Comparison of ENCODE assay signal across 2 cellular contexts in the genomic region with DNA sequence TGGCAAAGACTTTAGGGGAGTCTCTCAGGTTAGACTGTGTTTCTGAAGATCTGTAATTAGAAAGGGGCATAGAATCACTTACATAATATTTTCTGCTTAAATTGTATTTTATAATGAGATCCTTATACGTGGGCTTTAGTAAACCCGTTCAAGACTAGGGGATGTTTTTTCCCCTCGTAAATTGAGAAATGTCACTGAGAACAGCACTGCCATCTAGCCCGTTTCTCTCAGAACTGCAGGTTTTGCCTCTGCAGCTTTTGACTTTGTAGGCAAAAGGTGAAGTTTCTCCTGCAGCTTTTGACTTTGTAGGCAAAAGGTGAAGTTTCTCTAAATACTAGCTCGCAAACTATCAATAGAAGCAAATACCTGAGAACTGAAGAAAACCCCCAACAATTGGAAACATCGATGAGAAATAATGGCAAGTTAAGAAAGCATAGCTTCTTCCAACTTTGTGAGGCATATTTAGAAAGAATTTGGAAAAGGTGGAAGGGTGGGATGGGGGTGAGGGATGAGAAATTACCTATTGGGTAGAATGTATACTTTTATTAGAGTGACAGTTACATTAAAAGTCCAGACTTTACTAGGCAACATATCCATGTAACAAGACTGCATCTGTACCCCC.
TF ChIP-seq lines count a peak whose summit lies in the region.

No MANE protein-coding gene starts in this region.

TF ChIP-seq in K562, 482 proteins besides CTCF, POLR2A, EP300 and RAD21 (continued from another document):
- TF ChIP-seq, protein P1, sequence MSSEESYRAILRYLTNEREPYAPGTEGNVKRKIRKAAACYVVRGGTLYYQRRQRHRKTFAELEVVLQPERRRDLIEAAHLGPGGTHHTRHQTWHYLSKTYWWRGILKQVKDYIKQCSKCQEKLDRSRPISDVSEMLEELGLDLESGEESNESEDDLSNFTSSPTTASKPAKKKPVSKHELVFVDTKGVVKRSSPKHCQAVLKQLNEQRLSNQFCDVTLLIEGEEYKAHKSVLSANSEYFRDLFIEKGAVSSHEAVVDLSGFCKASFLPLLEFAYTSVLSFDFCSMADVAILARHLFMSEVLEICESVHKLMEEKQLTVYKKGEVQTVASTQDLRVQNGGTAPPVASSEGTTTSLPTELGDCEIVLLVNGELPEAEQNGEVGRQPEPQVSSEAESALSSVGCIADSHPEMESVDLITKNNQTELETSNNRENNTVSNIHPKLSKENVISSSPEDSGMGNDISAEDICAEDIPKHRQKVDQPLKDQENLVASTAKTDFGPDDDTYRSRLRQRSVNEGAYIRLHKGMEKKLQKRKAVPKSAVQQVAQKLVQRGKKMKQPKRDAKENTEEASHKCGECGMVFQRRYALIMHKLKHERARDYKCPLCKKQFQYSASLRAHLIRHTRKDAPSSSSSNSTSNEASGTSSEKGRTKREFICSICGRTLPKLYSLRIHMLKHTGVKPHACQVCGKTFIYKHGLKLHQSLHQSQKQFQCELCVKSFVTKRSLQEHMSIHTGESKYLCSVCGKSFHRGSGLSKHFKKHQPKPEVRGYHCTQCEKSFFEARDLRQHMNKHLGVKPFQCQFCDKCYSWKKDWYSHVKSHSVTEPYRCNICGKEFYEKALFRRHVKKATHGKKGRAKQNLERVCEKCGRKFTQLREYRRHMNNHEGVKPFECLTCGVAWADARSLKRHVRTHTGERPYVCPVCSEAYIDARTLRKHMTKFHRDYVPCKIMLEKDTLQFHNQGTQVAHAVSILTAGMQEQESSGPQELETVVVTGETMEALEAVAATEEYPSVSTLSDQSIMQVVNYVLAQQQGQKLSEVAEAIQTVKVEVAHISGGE (CRISPR knock-in tag; IDR thresholded peaks at IDR 0.05): no peak
- no peak for TF ChIP-seq SMARCE1 (IDR thresholded peaks at IDR 0.05)
- TF ChIP-seq ETV6 (IDR thresholded peaks at IDR 0.05; ENCODE audit: borderline replicate concordance in 1 of 2, low read depth in 2 of 2, low read length in 1 of 2): no peak
- no peak for TF ChIP-seq ETV6 (CRISPR knock-in tag; IDR thresholded peaks at IDR 0.05; ENCODE audit: borderline replicate concordance)
- TF ChIP-seq RBM34 (IDR thresholded peaks at IDR 0.05; ENCODE audit: borderline replicate concordance, insufficient read depth, low read length): no peak
- TF ChIP-seq POLR2G (IDR thresholded peaks at IDR 0.05; ENCODE audit: low read depth, low read length): no peak
- TF ChIP-seq BRF1 (IDR thresholded peaks at IDR 0.05; ENCODE audit: borderline replicate concordance, extremely low read depth, insufficient read length): no peak
- no peak for TF ChIP-seq IRF2 (CRISPR knock-in tag; IDR thresholded peaks at IDR 0.05)
- TF ChIP-seq TBP (optimal IDR thresholded peaks at IDR 0.05; ENCODE audit: low read depth, low read length): no peak

TF ChIP-seq in neural cell, 6 proteins besides CTCF, POLR2A, EP300 and RAD21:
- TF ChIP-seq, protein P2, sequence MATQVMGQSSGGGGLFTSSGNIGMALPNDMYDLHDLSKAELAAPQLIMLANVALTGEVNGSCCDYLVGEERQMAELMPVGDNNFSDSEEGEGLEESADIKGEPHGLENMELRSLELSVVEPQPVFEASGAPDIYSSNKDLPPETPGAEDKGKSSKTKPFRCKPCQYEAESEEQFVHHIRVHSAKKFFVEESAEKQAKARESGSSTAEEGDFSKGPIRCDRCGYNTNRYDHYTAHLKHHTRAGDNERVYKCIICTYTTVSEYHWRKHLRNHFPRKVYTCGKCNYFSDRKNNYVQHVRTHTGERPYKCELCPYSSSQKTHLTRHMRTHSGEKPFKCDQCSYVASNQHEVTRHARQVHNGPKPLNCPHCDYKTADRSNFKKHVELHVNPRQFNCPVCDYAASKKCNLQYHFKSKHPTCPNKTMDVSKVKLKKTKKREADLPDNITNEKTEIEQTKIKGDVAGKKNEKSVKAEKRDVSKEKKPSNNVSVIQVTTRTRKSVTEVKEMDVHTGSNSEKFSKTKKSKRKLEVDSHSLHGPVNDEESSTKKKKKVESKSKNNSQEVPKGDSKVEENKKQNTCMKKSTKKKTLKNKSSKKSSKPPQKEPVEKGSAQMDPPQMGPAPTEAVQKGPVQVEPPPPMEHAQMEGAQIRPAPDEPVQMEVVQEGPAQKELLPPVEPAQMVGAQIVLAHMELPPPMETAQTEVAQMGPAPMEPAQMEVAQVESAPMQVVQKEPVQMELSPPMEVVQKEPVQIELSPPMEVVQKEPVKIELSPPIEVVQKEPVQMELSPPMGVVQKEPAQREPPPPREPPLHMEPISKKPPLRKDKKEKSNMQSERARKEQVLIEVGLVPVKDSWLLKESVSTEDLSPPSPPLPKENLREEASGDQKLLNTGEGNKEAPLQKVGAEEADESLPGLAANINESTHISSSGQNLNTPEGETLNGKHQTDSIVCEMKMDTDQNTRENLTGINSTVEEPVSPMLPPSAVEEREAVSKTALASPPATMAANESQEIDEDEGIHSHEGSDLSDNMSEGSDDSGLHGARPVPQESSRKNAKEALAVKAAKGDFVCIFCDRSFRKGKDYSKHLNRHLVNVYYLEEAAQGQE (IDR thresholded peaks at IDR 0.05; ENCODE audit: borderline replicate concordance): no peak
- TF ChIP-seq EZH2 (IDR thresholded peaks at IDR 0.05; ENCODE audit: borderline replicate concordance, insufficient read depth, low read length, poor library complexity, severe bottlenecking): no peak
- peak; percentile 69 for TF ChIP-seq SMC3 (conservative IDR thresholded peaks at IDR 0.05; ENCODE audit: poor library complexity)
